ENCODE assay signal across 14 cellular contexts in genomic region chr12:46555379-46555778, GRCh38.
DNase-seq lines count a peak whose midpoint lies in the region; ATAC-seq and TF ChIP-seq lines count a peak whose summit lies in the region.
"Had no signal": no experiment of that assay in that cellular context is flagged by ENCODE, and none has a peak within 500 bp of the region (broad histone marks: within the 10 kb centered on the region; RNA-seq: fewer than 3 reads in every experiment).

No MANE protein-coding gene starts in this region.

- no peak for ATAC-seq in Right ventricle myocardium inferior
- ATAC-seq in left lung = peak; percentile 58
- ATAC-seq: GM23338 had no signal

- no peaks in the 10 kb centered on the region for H3K27me3 Mint-ChIP-seq in endothelial cell (ENCODE audit: unreplicated experiment)

- intact Hi-C loops in left ventricle myocardium inferior (cut with micrococcal nuclease) = loop anchor here (10.0 kb wide), 1 partner anchor 171 kb away; no protein-coding TSS in a partner anchor
- intact Hi-C loops in Right ventricle myocardium inferior (cut with DNase I) = loop anchor here (5.0 kb wide), 1 partner anchor 173 kb away; no protein-coding TSS in a partner anchor
- intact Hi-C loops in left lung (cut with DNase I) = no loop called here
- intact Hi-C loops in vagina (cut with DNase I) = no loop called here

- peaks cover 38% of the 10 kb centered on the region for H3K4me1 ChIP-seq in left ventricle myocardium inferior
- H3K4me1 ChIP-seq in left lung = peaks cover 0 to 3% of the 10 kb centered on the region in 2 donors
- H3K4me1 ChIP-seq in vagina = peaks cover 47% of the 10 kb centered on the region
- H3K4me1 ChIP-seq: upper lobe of left lung had no signal

- no peak overlapping the region for H3K4me3 Mint-ChIP-seq in endothelial cell (ENCODE audit: unreplicated experiment)
- H3K4me3 Mint-ChIP-seq: GM23338 had no signal

- H3K9me3 ChIP-seq in left ventricle myocardium inferior (replicated peaks) (no peaks in the 10 kb centered on the region), left lung (no peaks in the 10 kb centered on the region), vagina (no peaks in the 10 kb centered on the region)
- H3K9me3 ChIP-seq: upper lobe of left lung had no signal

- no peaks in the 10 kb centered on the region for H3K36me3 Mint-ChIP-seq in endothelial cell (ENCODE audit: low read depth, unreplicated experiment)

- DNase-seq in left ventricle myocardium inferior (no peak), Right ventricle myocardium inferior (ENCODE audit: missing footprints) (no peak), astrocyte of the hippocampus (ENCODE audit: low read depth, low spot score) (peak; percentile 27), left lung (no peak), vagina (ENCODE audit: extremely low spot score in 2 of 2) (no peak), SHP77 (lab: John Stamatoyannopoulos, UW) (no peak), endothelial cell (ENCODE audit: low spot score) (no peak), GM19240 (ENCODE audit: insufficient read length, low spot score) (no peak)
- DNase-seq: NCI-H1930; stimulated activated CD4-positive, alpha-beta T cell treated with anti-CD3 and anti-CD28 coated beads, Interleukin-1b, Interleukin-23, amount 100 ng/mL, for 48 hours; upper lobe of left lung had no signal

- H3K27me3 ChIP-seq in left ventricle myocardium inferior (ENCODE audit: low read depth) (no peaks in the 10 kb centered on the region), left lung (no peaks in the 10 kb centered on the region), vagina (no peaks in the 10 kb centered on the region)
- H3K27me3 ChIP-seq: upper lobe of left lung had no signal

- H3K4me3 ChIP-seq in left ventricle myocardium inferior = peak overlapping the region; percentile 22
- H3K4me3 ChIP-seq in left lung = no peak overlapping the region
- no peak overlapping the region for H3K4me3 ChIP-seq in vagina
- H3K4me3 ChIP-seq: GM23338, lung, upper lobe of left lung had no signal

- H3K9me3 Mint-ChIP-seq in endothelial cell (ENCODE audit: unreplicated experiment) = no peaks in the 10 kb centered on the region
- H3K9me3 Mint-ChIP-seq: GM23338 had no signal

- no peak for TF ChIP-seq CTCF in left ventricle myocardium inferior (IDR thresholded peaks at IDR 0.05; ENCODE audit: borderline replicate concordance)
- TF ChIP-seq CTCF in left lung (IDR thresholded peaks at IDR 0.05) = no peak
- no peak for TF ChIP-seq CTCF in vagina (IDR thresholded peaks at IDR 0.05)
- no peak for TF ChIP-seq CTCF in endothelial cell (IDR thresholded peaks at IDR 0.05; ENCODE audit: unreplicated experiment)

- H3K36me3 ChIP-seq in left ventricle myocardium inferior (no peaks in the 10 kb centered on the region), left lung (no peaks in the 10 kb centered on the region), vagina (no peaks in the 10 kb centered on the region)
- H3K36me3 ChIP-seq: upper lobe of left lung had no signal

- no peak overlapping the region for H3K27ac Mint-ChIP-seq in endothelial cell (ENCODE audit: unreplicated experiment)
- H3K27ac Mint-ChIP-seq: GM23338 had no signal

- no peak for TF ChIP-seq POLR2A in vagina (IDR thresholded peaks at IDR 0.05)

- peak overlapping the region; percentile 81 for H3K27ac ChIP-seq in left ventricle myocardium inferior (replicated peaks)
- H3K27ac ChIP-seq in left lung = peak overlapping the region in 1 of 2 donors; percentile 63
- H3K27ac ChIP-seq in vagina = peak overlapping the region; percentile 66
- H3K27ac ChIP-seq: HL-60 had no signal

- H3K4me1 Mint-ChIP-seq in endothelial cell (ENCODE audit: unreplicated experiment) = peaks cover 17% of the 10 kb centered on the region

Comparison
In these comparisons a context has a peak if more than half of its experiments do, and no peak if none do; other contexts are left out.
1. intact Hi-C loops: an anchor here in left ventricle myocardium inferior (10.0 kb wide) and Right ventricle myocardium inferior (5.0 kb wide); none called in left lung and vagina.